9 cellular contexts compared by ENCODE assay signal in the genomic region with DNA sequence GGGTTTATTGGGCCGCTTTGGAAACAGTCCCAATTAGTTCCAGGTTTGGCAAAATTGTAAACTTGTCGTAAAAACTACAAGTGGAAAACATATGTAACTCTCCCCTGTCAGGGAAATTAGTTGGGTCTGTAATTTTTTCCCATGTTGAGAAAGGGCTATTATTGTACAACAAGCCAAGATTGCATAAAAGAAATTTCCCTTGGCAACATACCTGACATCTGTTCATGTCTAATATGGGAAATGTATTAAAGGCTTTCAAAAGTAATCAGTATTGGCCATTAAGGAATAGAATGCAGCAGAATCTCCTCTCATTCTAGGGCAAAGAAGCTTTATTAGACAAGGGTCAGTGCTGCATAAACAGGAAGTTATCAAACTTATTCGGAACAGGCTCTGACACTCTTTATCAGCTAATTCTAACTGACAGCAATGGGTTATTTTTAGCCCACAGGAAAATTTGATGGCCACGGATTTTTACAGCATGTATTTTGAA.
DNase-seq lines count a peak whose midpoint lies in the region; ATAC-seq and TF ChIP-seq lines count a peak whose summit lies in the region.
"Had no signal": no experiment of that assay in that cellular context is flagged by ENCODE, and none has a peak within 500 bp of the region (broad histone marks: within the 10 kb centered on the region; RNA-seq: fewer than 3 reads in every experiment).

No MANE protein-coding gene starts in this region.

- peaks cover 0 to 9% (median 0%) of the 10 kb centered on the region in 11 experiments; a peak in 4 of 22 replicates for H3K9me3 ChIP-seq in BLaER1 treated with 17β-estradiol and CSF1 and Interleukin-3, amounts not matched to agents 10 nM and 100 nM (replicated peaks in 1 of 11)
- H3K9me3 ChIP-seq in effector memory CD4-positive, alpha-beta T cell (ENCODE audit: control insufficient read depth, low read length): no peaks in the 10 kb centered on the region

- DNase-seq in NAMALWA (ENCODE audit: low spot score) (peak; percentile 16), dorsolateral prefrontal cortex (no peak), DMS114 treated with DMSO at 0.1 percent for 48 hours (lab: John Stamatoyannopoulos, UW; ENCODE audit: unreplicated experiment) (no peak), DMS79 (lab: John Stamatoyannopoulos, UW) (no peak), NCI-H524 treated with DMSO at 0.1 percent for 48 hours (lab: John Stamatoyannopoulos, UW) (no peak)
- DNase-seq in natural killer cell treated with Interleukin-12 subunit alpha and Interleukin-12 subunit beta and Interleukin-15 and Interleukin-18, amount 100 ng/mL, for 72 hours (ENCODE audit: low spot score): no peak
- no peak for DNase-seq in effector memory CD4-positive, alpha-beta T cell
- DNase-seq: stimulated activated CD4-positive, alpha-beta T cell treated with anti-CD3 and anti-CD28 coated beads, Interleukin-4, amount 100 ng/mL, for 1 hour had no signal

- peaks cover 0 to 98% (median 0%) of the 10 kb centered on the region in 11 experiments; a peak in 3 of 22 replicates for H4K20me1 ChIP-seq in BLaER1 treated with 17β-estradiol and CSF1 and Interleukin-3, amounts not matched to agents 10 nM and 100 nM

- peaks cover 59 to 72% of the 10 kb centered on the region in 2 donors for H3K4me1 Mint-ChIP-seq in natural killer cell treated with Interleukin-12 subunit alpha and Interleukin-12 subunit beta and Interleukin-15 and Interleukin-18, amount 100 ng/mL, for 72 hours (ENCODE audit: low read depth in 2 of 2)

- no peak for TF ChIP-seq CTCF in dorsolateral prefrontal cortex (IDR thresholded peaks at IDR 0.05 in 54 of 56, conservative IDR thresholded peaks at IDR 0.05 in 2 of 56; ENCODE audit: low read depth in 1 of 56, partially characterized antibody in 56 of 56)

- intact Hi-C loops in dorsolateral prefrontal cortex (cut with DNase I): loop anchor here in 1 of 2 donors (10.0 kb wide), 1 partner anchor 315 kb away; a partner anchor contains a TSS

- peak overlapping the region; percentile 22 to 92 (median 60); a peak in 20 of 22 replicates for H3K27ac ChIP-seq in BLaER1 treated with 17β-estradiol and CSF1 and Interleukin-3, amounts not matched to agents 10 nM and 100 nM
- peak overlapping the region in 33 of 59 donors; percentile 0 to 96 (median 40) for H3K27ac ChIP-seq in dorsolateral prefrontal cortex
- H3K27ac ChIP-seq in effector memory CD4-positive, alpha-beta T cell (ENCODE audit: insufficient read depth, low read length, poor library complexity, severe bottlenecking): no peak overlapping the region

- peak overlapping the region; percentile 19 to 92 for H3K27ac Mint-ChIP-seq in natural killer cell treated with Interleukin-12 subunit alpha and Interleukin-12 subunit beta and Interleukin-15 and Interleukin-18, amount 100 ng/mL, for 72 hours

- peaks cover 51 to 78% (median 63%) of the 10 kb centered on the region in 10 experiments for H3K4me1 ChIP-seq in BLaER1 treated with 17β-estradiol and CSF1 and Interleukin-3, amounts not matched to agents 10 nM and 100 nM
- peaks cover 30% of the 10 kb centered on the region for H3K4me1 ChIP-seq in effector memory CD4-positive, alpha-beta T cell (ENCODE audit: control insufficient read depth, insufficient read depth, low read length, poor library complexity, severe bottlenecking)

- H3K36me3 ChIP-seq in BLaER1 treated with 17β-estradiol and CSF1 and Interleukin-3, amounts not matched to agents 10 nM and 100 nM: peaks cover 95 to 100% (median 97%) of the 10 kb centered on the region in 11 experiments
- peaks cover 29% of the 10 kb centered on the region for H3K36me3 ChIP-seq in effector memory CD4-positive, alpha-beta T cell (ENCODE audit: control insufficient read depth, insufficient read depth, low read length)

- no peak for ATAC-seq in natural killer cell treated with Interleukin-12 subunit alpha and Interleukin-12 subunit beta and Interleukin-15 and Interleukin-18, amount 100 ng/mL, for 72 hours

- H3K4me3 ChIP-seq in BLaER1 treated with 17β-estradiol and CSF1 and Interleukin-3, amounts not matched to agents 10 nM and 100 nM: peak overlapping the region in 1 of 10 experiments; percentile 5; a peak in 1 of 20 replicates
- peak overlapping the region in 1 of 59 donors; percentile 11 for H3K4me3 ChIP-seq in dorsolateral prefrontal cortex
- H3K4me3 ChIP-seq in effector memory CD4-positive, alpha-beta T cell (ENCODE audit: insufficient read depth, low read depth, low read length, poor library complexity, severe bottlenecking): no peak overlapping the region

- peak overlapping the region in 2 of 11 experiments; percentile 19 to 26; a peak in 2 of 22 replicates for H3K9ac ChIP-seq in BLaER1 treated with 17β-estradiol and CSF1 and Interleukin-3, amounts not matched to agents 10 nM and 100 nM

- H3K27me3 Mint-ChIP-seq in natural killer cell treated with Interleukin-12 subunit alpha and Interleukin-12 subunit beta and Interleukin-15 and Interleukin-18, amount 100 ng/mL, for 72 hours: no peaks in the 10 kb centered on the region

- no peaks in the 10 kb centered on the region for H3K9me3 Mint-ChIP-seq in natural killer cell treated with Interleukin-12 subunit alpha and Interleukin-12 subunit beta and Interleukin-15 and Interleukin-18, amount 100 ng/mL, for 72 hours

- H3K36me3 Mint-ChIP-seq in natural killer cell treated with Interleukin-12 subunit alpha and Interleukin-12 subunit beta and Interleukin-15 and Interleukin-18, amount 100 ng/mL, for 72 hours: peaks cover 41% of the 10 kb centered on the region

- no peaks in the 10 kb centered on the region for H3K27me3 ChIP-seq in BLaER1 treated with 17β-estradiol and CSF1 and Interleukin-3, amounts not matched to agents 10 nM and 100 nM
- no peaks in the 10 kb centered on the region for H3K27me3 ChIP-seq in dorsolateral prefrontal cortex
- H3K27me3 ChIP-seq in effector memory CD4-positive, alpha-beta T cell (replicated peaks; ENCODE audit: control insufficient read depth, insufficient read depth, low read length, poor library complexity, severe bottlenecking): no peaks in the 10 kb centered on the region

- peak overlapping the region; percentile 25 to 91 (median 66) for H3K4me2 ChIP-seq in BLaER1 treated with 17β-estradiol and CSF1 and Interleukin-3, amounts not matched to agents 10 nM and 100 nM

- no peak overlapping the region for H3K4me3 Mint-ChIP-seq in natural killer cell treated with Interleukin-12 subunit alpha and Interleukin-12 subunit beta and Interleukin-15 and Interleukin-18, amount 100 ng/mL, for 72 hours
